In the genomic region with DNA sequence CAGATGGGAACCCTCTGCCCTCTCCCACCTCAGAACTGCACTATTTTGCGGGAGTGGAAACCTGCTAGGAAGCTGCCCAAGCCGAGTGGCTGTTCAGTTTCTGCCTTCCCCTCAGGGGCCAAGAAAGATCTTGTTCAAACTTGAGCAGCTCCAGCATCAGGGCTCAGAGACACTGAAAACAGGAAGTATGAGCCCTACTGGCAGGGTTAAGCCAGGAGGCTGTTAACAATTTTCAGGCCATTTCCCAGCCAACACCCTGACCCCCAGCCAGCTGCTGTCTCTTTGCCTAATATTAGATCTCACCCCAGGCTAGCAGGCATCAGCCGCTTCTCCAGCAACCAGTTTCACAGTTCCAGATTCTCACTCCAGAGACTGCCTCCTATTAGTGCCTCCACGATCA, we compare ENCODE assay signal across 9 cellular contexts. TPM values are rescaled to one million over a fixed set of nuclear protein-coding genes. Genes with fewer than 3 reads are reported as not detected.
DNase-seq lines count a peak whose midpoint lies in the region; ATAC-seq and TF ChIP-seq lines count a peak whose summit lies in the region.
"Had no signal": no experiment of that assay in that cellular context is flagged by ENCODE, and none has a peak within 500 bp of the region (broad histone marks: within the 10 kb centered on the region; RNA-seq: fewer than 3 reads in every experiment).

No MANE protein-coding gene starts in this region.

- no peaks in the 10 kb centered on the region for H3K36me3 Mint-ChIP-seq in activated CD4-positive, alpha-beta T cell treated with anti-CD3 and anti-CD28 coated beads for 36 hours (ENCODE audit: low read depth)

- peak overlapping the region; percentile 95 for H3K27ac ChIP-seq in epithelial cell of prostate
- H3K27ac ChIP-seq in ovary: peak overlapping the region in 1 of 2 donors; percentile 54

- no peak for ATAC-seq in GM21515 (IDR thresholded peaks at IDR 0.05; ENCODE audit: unreplicated experiment)
- no peak for ATAC-seq in activated CD4-positive, alpha-beta T cell treated with anti-CD3 and anti-CD28 coated beads for 36 hours

- H3K27me3 ChIP-seq in ovary: no peaks in the 10 kb centered on the region

- H3K4me3 Mint-ChIP-seq in activated CD4-positive, alpha-beta T cell treated with anti-CD3 and anti-CD28 coated beads for 36 hours: no peak overlapping the region
- H3K4me3 Mint-ChIP-seq: central memory CD8-positive, alpha-beta T cell had no signal

- no peaks in the 10 kb centered on the region for H3K9me3 ChIP-seq in ovary

- H3K36me3 ChIP-seq in ovary: no peaks in the 10 kb centered on the region

- CTCF ChIA-PET in activated CD4-positive, alpha-beta T cell treated with anti-CD3 and anti-CD28 coated beads for 36 hours (lab: Charles Lee): interaction anchor here (0.6 to 1.4 kb wide), 8 partner anchors 10 to 230 kb away, joined by 3 to 6 read pairs (median 3); partner anchors contain the start of genes AP3M1 and PLAU

- no peak overlapping the region for H3K27ac Mint-ChIP-seq in activated CD4-positive, alpha-beta T cell treated with anti-CD3 and anti-CD28 coated beads for 36 hours

- TF ChIP-seq CTCF in GM12865 (IDR thresholded peaks at IDR 0.05; ENCODE audit: insufficient read depth, low read depth, low read length, missing control alignments) (no peak), ovary (IDR thresholded peaks at IDR 0.05) (peak in 1 of 3 donors; percentile 13)

- no peaks in the 10 kb centered on the region for H3K4me1 ChIP-seq in ovary (ENCODE audit: insufficient read depth)

- TF ChIP-seq POLR2A in ovary (IDR thresholded peaks at IDR 0.05): no peak

- peaks cover 7% of the 10 kb centered on the region for H3K9me3 Mint-ChIP-seq in activated CD4-positive, alpha-beta T cell treated with anti-CD3 and anti-CD28 coated beads for 36 hours (ENCODE audit: low read depth)
- H3K9me3 Mint-ChIP-seq: central memory CD8-positive, alpha-beta T cell had no signal

- 10 to 28% (median 18%) methylated on average over 4 of the region's 4 CpGs for WGBS in ovary, 3 donors

- no peak for TF ChIP-seq EP300 in ovary (IDR thresholded peaks at IDR 0.05)

- intact Hi-C loops in ovary (cut with DNase I): no loop called here
- intact Hi-C loops in activated CD4-positive, alpha-beta T cell treated with anti-CD3 and anti-CD28 coated beads for 36 hours (cut with DNase I, micrococcal nuclease): no loop called here

- H3K4me1 Mint-ChIP-seq in activated CD4-positive, alpha-beta T cell treated with anti-CD3 and anti-CD28 coated beads for 36 hours: peaks cover 26% of the 10 kb centered on the region

- peaks cover 21% of the 10 kb centered on the region for H3K27me3 Mint-ChIP-seq in activated CD4-positive, alpha-beta T cell treated with anti-CD3 and anti-CD28 coated beads for 36 hours

- POLR2A ChIA-PET in activated CD4-positive, alpha-beta T cell treated with anti-CD3 and anti-CD28 coated beads for 36 hours (lab: Charles Lee): no interaction called here

- DNase-seq in GM12865 (ENCODE audit: low read depth) (peak; percentile 47), NCI-H446 treated with DMSO at 0.1 percent for 48 hours (lab: John Stamatoyannopoulos, UW) (peak; percentile 61), epithelial cell of prostate (ENCODE audit: low read depth, low spot score) (peak; percentile 84), ovary (peak; percentile 31 to 65 (median 46)), NCI-H1105 (lab: John Stamatoyannopoulos, UW) (no peak), NCI-H526 (lab: John Stamatoyannopoulos, UW) (no peak)
- no peak for DNase-seq in activated CD4-positive, alpha-beta T cell treated with anti-CD3 and anti-CD28 coated beads for 36 hours

- H3K4me3 ChIP-seq in GM12865 (ENCODE audit: low read depth, low read length) (no peak overlapping the region), ovary (no peak overlapping the region)

RNA-seq across cellular contexts. Expression of gene PLAU, which starts 9.2 kb away (rescaled TPM):
- total RNA-seq in ovary: 1 to 10 TPM in 4 of 7 donors, under 1 TPM in 3; 0.24 to 7.6 (median 4.6) TPM
- 10 to 100 TPM in 1 of 2 donors, 1 to 10 TPM in 1; 1.7 to 12.6 TPM for polyA plus RNA-seq in ovary
- total RNA-seq in activated CD4-positive, alpha-beta T cell treated with anti-CD3 and anti-CD28 coated beads for 36 hours: under 1 TPM in 1 of 2 experiments, not detected in 1; 0.16 TPM

RNA-seq across cellular contexts. Expression of gene CAMK2G, which starts 45.7 kb away (rescaled TPM):
- total RNA-seq in ovary: 10 to 100 TPM in 6 of 7 donors, 1 to 10 TPM in 1; 9.8 to 25.0 (median 16.7) TPM
- polyA plus RNA-seq in ovary: 10 to 100 TPM; 12.6 to 42.9 TPM
- total RNA-seq in activated CD4-positive, alpha-beta T cell treated with anti-CD3 and anti-CD28 coated beads for 36 hours: 10 to 100 TPM; 16.4 to 19.4 TPM

Comparison
In these comparisons a context has a peak if more than half of its experiments do, and no peak if none do; other contexts are left out.
1. DNase-seq: peak in GM12865 (single experiment), NCI-H446 treated with DMSO at 0.1 percent for 48 hours (single experiment), epithelial cell of prostate (single experiment) and ovary (5 of 5); none in NCI-H1105 (single experiment), activated CD4-positive, alpha-beta T cell treated with anti-CD3 and anti-CD28 coated beads for 36 hours (single experiment) and NCI-H526 (0 of 2).